Comparison of ENCODE assay signal across 9 cellular contexts in genomic region chr3:11600501-11601282, GRCh38. TPM values are rescaled to one million over a fixed set of nuclear protein-coding genes. Genes with fewer than 3 reads are reported as not detected.
DNase-seq lines count a peak whose midpoint lies in the region; ATAC-seq and TF ChIP-seq lines count a peak whose summit lies in the region.
"Had no signal": no experiment of that assay in that cellular context is flagged by ENCODE, and none has a peak within 500 bp of the region (broad histone marks: within the 10 kb centered on the region; RNA-seq: fewer than 3 reads in every experiment).

No MANE protein-coding gene starts in this region.

- H3K36me3 Mint-ChIP-seq in T-helper 2 cell treated with Interferon-gamma antibody and Interleukin-4, amounts not matched to agents 5 μg/mL and 100 μg/mL, for 36 hours (ENCODE audit: low read depth), result peaks cover 57% of the 10 kb centered on the region

- TF ChIP-seq CTCF in choroid plexus epithelial cell (conservative IDR thresholded peaks at IDR 0.05; ENCODE audit: low read depth, low read length), result no peak

- H3K27ac ChIP-seq in substantia nigra (ENCODE audit: low read depth, low read length, poor library complexity, severe bottlenecking), result peak overlapping the region; percentile 26
- H3K27ac ChIP-seq: BLaER1 had no signal

- no peak for DNase-seq in T-helper 2 cell treated with Interferon-gamma antibody and Interleukin-4, amounts not matched to agents 5 μg/mL and 100 μg/mL, for 36 hours (ENCODE audit: low spot score)
- DNase-seq in T-helper 2 cell (no peak), choroid plexus epithelial cell (ENCODE audit: low read depth) (peak; percentile 98), left colon (peak in 1 of 2 donors; percentile 60), substantia nigra (lab: John Stamatoyannopoulos, UW) (peak in 4 of 49 donors; percentile 19 to 61 (median 45)), middle frontal gyrus (ENCODE audit: extremely low spot score, low spot score) (no peak), GM19238 (ENCODE audit: insufficient read length, low spot score) (no peak)

- H3K4me1 Mint-ChIP-seq in T-helper 2 cell treated with Interferon-gamma antibody and Interleukin-4, amounts not matched to agents 5 μg/mL and 100 μg/mL, for 36 hours (ENCODE audit: low read depth), result peaks cover 14% of the 10 kb centered on the region

- peaks cover 20% of the 10 kb centered on the region for H3K9me3 Mint-ChIP-seq in T-helper 2 cell treated with Interferon-gamma antibody and Interleukin-4, amounts not matched to agents 5 μg/mL and 100 μg/mL, for 36 hours

- intact Hi-C loops in left colon (cut with DNase I, micrococcal nuclease), result no loop called here

- peak overlapping the region; percentile 10 for H3K27ac Mint-ChIP-seq in T-helper 2 cell treated with Interferon-gamma antibody and Interleukin-4, amounts not matched to agents 5 μg/mL and 100 μg/mL, for 36 hours

- ATAC-seq in left colon (peak; percentile 38), GM18861 (IDR thresholded peaks at IDR 0.05; ENCODE audit: unreplicated experiment) (no peak)

- no peak overlapping the region for H3K4me3 Mint-ChIP-seq in T-helper 2 cell treated with Interferon-gamma antibody and Interleukin-4, amounts not matched to agents 5 μg/mL and 100 μg/mL, for 36 hours

- no peak overlapping the region for H3K4me3 ChIP-seq in choroid plexus epithelial cell (ENCODE audit: low read depth, low read length)
- H3K4me3 ChIP-seq: BLaER1 had no signal

- no peaks in the 10 kb centered on the region for H3K27me3 Mint-ChIP-seq in T-helper 2 cell treated with Interferon-gamma antibody and Interleukin-4, amounts not matched to agents 5 μg/mL and 100 μg/mL, for 36 hours (ENCODE audit: low read depth)

RNA-seq across cellular contexts. Expression of gene VGLL4, which starts 43.0 kb away (rescaled TPM):
- total RNA-seq in left colon, result 10 to 100 TPM; 52.7 to 53.4 TPM
